In genomic region chr15:39336926-39337325, GRCh38 we compare ENCODE assay signal across 19 cellular contexts.
"Had no signal": no experiment of that assay in that cellular context is flagged by ENCODE, and none has a peak within 500 bp of the region (broad histone marks: within the 10 kb centered on the region; RNA-seq: fewer than 3 reads in every experiment).

No MANE protein-coding gene starts in this region.

- H3K4me3 ChIP-seq: breast epithelium, gastrocnemius medialis, spleen, thoracic aorta, upper lobe of left lung had no signal

- H3K36me3 Mint-ChIP-seq: activated naive CD8-positive, alpha-beta T cell treated with anti-CD3 and anti-CD28 coated beads for 36 hours; naive thymus-derived CD4-positive, alpha-beta T cell; T-cell; WTC11 had no signal

- H3K4me3 Mint-ChIP-seq: activated naive CD8-positive, alpha-beta T cell treated with anti-CD3 and anti-CD28 coated beads for 36 hours; naive thymus-derived CD4-positive, alpha-beta T cell; neural crest cell; T-cell; WTC11 had no signal

- H3K4me1 ChIP-seq: breast epithelium, gastrocnemius medialis, spleen had no signal

- H3K4me1 Mint-ChIP-seq: activated naive CD8-positive, alpha-beta T cell treated with anti-CD3 and anti-CD28 coated beads for 36 hours; naive thymus-derived CD4-positive, alpha-beta T cell; neural crest cell; T-cell had no signal

- DNase-seq: activated CD4-positive, alpha-beta T cell treated with anti-CD3 and anti-CD28 coated beads for 4 hours; activated CD4-positive, alpha-beta T cell treated with anti-CD3 and anti-CD28 coated beads, Interleukin-2, amount 50 U/mL, for 48 hours; activated naive CD4-positive, alpha-beta T cell treated with Interleukin-2 at 50 U/mL for 16 hours; activated naive CD8-positive, alpha-beta T cell treated with anti-CD3 and anti-CD28 coated beads for 36 hours; activated T-cell treated with anti-CD3 and anti-CD28 coated beads, Interleukin-2, amount 50 U/mL, for 48 hours; cortex of kidney; gastrocnemius medialis; hypothalamus; naive thymus-derived CD4-positive, alpha-beta T cell; spleen; stimulated activated CD4-positive, alpha-beta T cell treated with anti-CD3 and anti-CD28 coated beads, Interleukin-4, amount 100 ng/mL, for 1 hour; stimulated activated naive CD4-positive, alpha-beta T cell; T-cell; upper lobe of left lung had no signal

- H3K36me3 ChIP-seq: breast epithelium, gastrocnemius medialis, spleen, thoracic aorta, upper lobe of left lung had no signal

- ATAC-seq: gastrocnemius medialis; naive thymus-derived CD4-positive, alpha-beta T cell; T-cell; WTC11 had no signal

- H3K9me3 Mint-ChIP-seq: activated naive CD8-positive, alpha-beta T cell treated with anti-CD3 and anti-CD28 coated beads for 36 hours; neural crest cell; T-cell had no signal

- H3K27ac ChIP-seq: breast epithelium, gastrocnemius medialis, thoracic aorta had no signal

- H3K27ac Mint-ChIP-seq: activated naive CD8-positive, alpha-beta T cell treated with anti-CD3 and anti-CD28 coated beads for 36 hours; naive thymus-derived CD4-positive, alpha-beta T cell; progenitor cell of endocrine pancreas; T-cell; WTC11 had no signal

- H3K9me3 ChIP-seq: gastrocnemius medialis, spleen, thoracic aorta, upper lobe of left lung had no signal

- H3K27me3 ChIP-seq: breast epithelium, gastrocnemius medialis, spleen, upper lobe of left lung had no signal

- H3K27me3 Mint-ChIP-seq: activated naive CD8-positive, alpha-beta T cell treated with anti-CD3 and anti-CD28 coated beads for 36 hours had no signal
